24 cellular contexts compared by ENCODE assay signal in genomic region chr12:64858882-64859281, GRCh38.
"Had no signal": no experiment of that assay in that cellular context is flagged by ENCODE, and none has a peak within 500 bp of the region (broad histone marks: within the 10 kb centered on the region; RNA-seq: fewer than 3 reads in every experiment).

No MANE protein-coding gene starts in this region.

- H3K9me3 ChIP-seq: colonic mucosa, esophagus squamous epithelium, gastrocnemius medialis, heart right ventricle, left lung, lower lobe of right lung had no signal

- H3K27ac ChIP-seq: colonic mucosa, epithelial cell of prostate, esophagus squamous epithelium, gastrocnemius medialis, heart right ventricle, left lung, lower lobe of right lung had no signal

- ATAC-seq: effector memory CD8-positive, alpha-beta T cell; esophagus mucosa; gastrocnemius medialis; heart right ventricle; left cardiac atrium; left lung; left ventricle myocardium superior had no signal

- FAIRE-seq: endometrium, keratinocyte had no signal

- H3K4me1 ChIP-seq: colonic mucosa, esophagus squamous epithelium, gastrocnemius medialis, heart right ventricle, left lung, lower lobe of right lung had no signal

- H3K4me3 ChIP-seq: colonic mucosa, esophagus squamous epithelium, gastrocnemius medialis, heart right ventricle, left lung, lower lobe of right lung had no signal

- H3K27me3 ChIP-seq: colonic mucosa, gastrocnemius medialis, left lung had no signal

- H3K36me3 ChIP-seq: colonic mucosa, esophagus squamous epithelium, gastrocnemius medialis, heart right ventricle, left lung, lower lobe of right lung had no signal

- DNase-seq: colonic mucosa; cortex of kidney; effector CD8-positive, alpha-beta T cell; effector memory CD8-positive, alpha-beta T cell; endodermal cell; erythroblast; esophagus squamous epithelium; foreskin fibroblast; foreskin melanocyte; gastrocnemius medialis; glutamatergic neuron; head of caudate nucleus; heart right ventricle; hippocampal formation; left cardiac atrium; left lung; left ventricle myocardium superior; lower lobe of right lung; mesendoderm; midbrain had no signal
